Comparison of ENCODE assay signal across 8 cellular contexts in genomic region chr16:58755989-58756649, GRCh38.
DNase-seq lines count a peak whose midpoint lies in the region; ATAC-seq and TF ChIP-seq lines count a peak whose summit lies in the region.

No MANE protein-coding gene starts in this region.

- TF ChIP-seq CTCF in 22Rv1 (IDR thresholded peaks at IDR 0.05) (peak; percentile 87), VCaP (conservative IDR thresholded peaks at IDR 0.05) (peak; percentile 77)

- in situ Hi-C loops in T47D (cut with HindIII; ENCODE audit: low pct_unique_long_range_greater_than_20kb, low sequenced_read_pairs), result no loop called here

- DNase-seq in NCI-H2029 (lab: John Stamatoyannopoulos, UW) (peak; percentile 28), T47D (ENCODE audit: low read depth in 1 of 2, low spot score in 1 of 2) (peak; percentile 40 to 82), islet precursor cell (peak; percentile 85)
- peak; percentile 67 for DNase-seq in stimulated activated CD4-positive, alpha-beta T cell treated with anti-CD3 and anti-CD28 coated beads, Interleukin-2, amount 100 ng/mL, for 4 hours (ENCODE audit: low read depth)

- ATAC-seq in GM18499 (IDR thresholded peaks at IDR 0.05; ENCODE audit: insufficient read depth, unreplicated experiment), result peak; percentile 90
- ATAC-seq in HG02885 (IDR thresholded peaks at IDR 0.05; ENCODE audit: poor library complexity, unreplicated experiment), result peak; percentile 97

- H3K27ac ChIP-seq in 22Rv1 (no peak overlapping the region), VCaP (peak overlapping the region; percentile 72)

Comparison
In these comparisons a context has a peak if more than half of its experiments do, and no peak if none do; other contexts are left out.
1. DNase-seq: peak in every context shown above with its lines; median percentile 85 in islet precursor cell; 67 in stimulated activated CD4-positive, alpha-beta T cell treated with anti-CD3 and anti-CD28 coated beads, Interleukin-2, amount 100 ng/mL, for 4 hours; 61 in T47D; 28 in NCI-H2029.